ENCODE assay signal across 7 cellular contexts in genomic region chr17:80262775-80263244, GRCh38. TPM values are rescaled to one million over a fixed set of nuclear protein-coding genes. Genes with fewer than 3 reads are reported as not detected.
DNase-seq lines count a peak whose midpoint lies in the region; ATAC-seq and TF ChIP-seq lines count a peak whose summit lies in the region.

No MANE protein-coding gene starts in this region.

- H3K9me3 ChIP-seq in RWPE2 (ENCODE audit: severe bottlenecking) (no peaks in the 10 kb centered on the region), skeletal muscle tissue (ENCODE audit: control insufficient read depth in 3 of 3, low read length in 3 of 3) (no peaks in the 10 kb centered on the region)

- H3K4me3 ChIP-seq in GM06990 (replicated peaks; ENCODE audit: low read depth, low read length) (peak overlapping the region; percentile 40), RWPE2 (ENCODE audit: severe bottlenecking) (no peak overlapping the region), fibroblast of villous mesenchyme (ENCODE audit: low read depth, low read length) (peak overlapping the region; percentile 40), skeletal muscle tissue (ENCODE audit: low read length in 3 of 3) (peak overlapping the region; percentile 57 to 78 (median 73))

- peak overlapping the region in 2 of 3 donors; percentile 54 to 56 for H3K9ac ChIP-seq in skeletal muscle tissue (ENCODE audit: low read depth in 1 of 3, low read length in 3 of 3)

- peaks cover 11% of the 10 kb centered on the region for H3K4me1 ChIP-seq in RWPE2 (ENCODE audit: insufficient read depth, poor library complexity, severe bottlenecking)
- peaks cover 31 to 40% (median 39%) of the 10 kb centered on the region in 3 donors for H3K4me1 ChIP-seq in skeletal muscle tissue (ENCODE audit: control insufficient read depth in 3 of 3, insufficient read depth in 3 of 3, low read length in 3 of 3)

- ATAC-seq in RWPE2 (ENCODE audit: low read depth) (no peak), GM21381 (IDR thresholded peaks at IDR 0.05; ENCODE audit: unreplicated experiment) (no peak)

- TF ChIP-seq CTCF in GM06990 (IDR thresholded peaks at IDR 0.05; ENCODE audit: insufficient read depth, low read length, poor library complexity, severe bottlenecking) (no peak), RWPE2 (IDR thresholded peaks at IDR 0.05; ENCODE audit: poor library complexity, severe bottlenecking) (no peak), fibroblast of villous mesenchyme (IDR thresholded peaks at IDR 0.05; ENCODE audit: insufficient read depth, low read depth, low read length) (no peak)

- H3K27me3 ChIP-seq in GM06990 (replicated peaks; ENCODE audit: control insufficient read depth, insufficient read depth, low read length): no peaks in the 10 kb centered on the region
- no peaks in the 10 kb centered on the region for H3K27me3 ChIP-seq in RWPE2 (ENCODE audit: insufficient read depth, poor library complexity, severe bottlenecking)
- no peaks in the 10 kb centered on the region for H3K27me3 ChIP-seq in skeletal muscle tissue (ENCODE audit: control insufficient read depth in 3 of 3, insufficient read depth in 3 of 3, low read length in 3 of 3)

- no peaks in the 10 kb centered on the region; the same call in none of the 2 replicates for H3K36me3 ChIP-seq in GM06990 (ENCODE audit: control insufficient read depth, insufficient read depth, low read length)
- H3K36me3 ChIP-seq in RWPE2 (ENCODE audit: low read depth): peaks cover 28% of the 10 kb centered on the region
- peaks cover 4 to 15% (median 11%) of the 10 kb centered on the region in 3 donors for H3K36me3 ChIP-seq in skeletal muscle tissue (ENCODE audit: control insufficient read depth in 3 of 3, insufficient read depth in 3 of 3, low read length in 3 of 3)

- no peak for DNase-seq in GM06990 (ENCODE audit: extremely low read depth, insufficient read length)
- no peak for DNase-seq in RWPE2 (ENCODE audit: low spot score)
- no peak for DNase-seq in fibroblast of villous mesenchyme (ENCODE audit: low read depth)
- no peak for DNase-seq in EL
- DNase-seq in stimulated activated naive CD4-positive, alpha-beta T cell (lab: John Stamatoyannopoulos, UW): no peak

- H3K27ac ChIP-seq in RWPE2 (ENCODE audit: poor library complexity, severe bottlenecking) (peak overlapping the region; percentile 92), skeletal muscle tissue (ENCODE audit: low read depth, low read length) (peak overlapping the region; percentile 91)

RNA-seq across cellular contexts. Expression of gene RNF213, which starts 2.2 kb away (rescaled TPM):
- total RNA-seq in fibroblast of villous mesenchyme (143 and 198 TPM in 2 replicates), skeletal muscle tissue (63.2 TPM)

RNA-seq across cellular contexts. Expression of gene SLC26A11, which starts 42.6 kb away (rescaled TPM):
- total RNA-seq in fibroblast of villous mesenchyme: 12.5 and 17.4 TPM in 2 replicates
- 7.3 TPM for total RNA-seq in skeletal muscle tissue

RNA-seq across cellular contexts. Expression of gene SGSH, which starts 42.7 kb away (rescaled TPM):
- total RNA-seq in fibroblast of villous mesenchyme (12.1 and 15.5 TPM in 2 replicates), skeletal muscle tissue (6.3 TPM)
